Comparison of ENCODE assay signal across 1 cellular context in genomic region chr12:112944028-112944690, GRCh38.
TF ChIP-seq lines count a peak whose summit lies in the region.

No MANE protein-coding gene starts in this region.

TF ChIP-seq in H1, 55 proteins besides CTCF, POLR2A, EP300 and RAD21:
- no peak for TF ChIP-seq SIN3A (conservative IDR thresholded peaks at IDR 0.05 in 1 of 2, IDR thresholded peaks at IDR 0.05 in 1 of 2; ENCODE audit: low read depth in 1 of 2, low read length in 2 of 2)
- no peak for TF ChIP-seq TCF12 (IDR thresholded peaks at IDR 0.05; ENCODE audit: low read depth, low read length)
- TF ChIP-seq MAX (IDR thresholded peaks at IDR 0.05), result peak; percentile 44; the same call in 1 of the 2 replicates
- 0 out of 2 replicates have a peak, but pooled peaks have one; percentile 39 for TF ChIP-seq TEAD4 (IDR thresholded peaks at IDR 0.05; ENCODE audit: low read depth, low read length)
- no peak for TF ChIP-seq SAP30 (IDR thresholded peaks at IDR 0.05; ENCODE audit: insufficient read depth, insufficient replicate concordance, low read length)
- TF ChIP-seq MAFK (IDR thresholded peaks at IDR 0.05; ENCODE audit: low read depth, low read length), result peak; percentile 94
